17 cellular contexts compared by ENCODE assay signal in the genomic region with DNA sequence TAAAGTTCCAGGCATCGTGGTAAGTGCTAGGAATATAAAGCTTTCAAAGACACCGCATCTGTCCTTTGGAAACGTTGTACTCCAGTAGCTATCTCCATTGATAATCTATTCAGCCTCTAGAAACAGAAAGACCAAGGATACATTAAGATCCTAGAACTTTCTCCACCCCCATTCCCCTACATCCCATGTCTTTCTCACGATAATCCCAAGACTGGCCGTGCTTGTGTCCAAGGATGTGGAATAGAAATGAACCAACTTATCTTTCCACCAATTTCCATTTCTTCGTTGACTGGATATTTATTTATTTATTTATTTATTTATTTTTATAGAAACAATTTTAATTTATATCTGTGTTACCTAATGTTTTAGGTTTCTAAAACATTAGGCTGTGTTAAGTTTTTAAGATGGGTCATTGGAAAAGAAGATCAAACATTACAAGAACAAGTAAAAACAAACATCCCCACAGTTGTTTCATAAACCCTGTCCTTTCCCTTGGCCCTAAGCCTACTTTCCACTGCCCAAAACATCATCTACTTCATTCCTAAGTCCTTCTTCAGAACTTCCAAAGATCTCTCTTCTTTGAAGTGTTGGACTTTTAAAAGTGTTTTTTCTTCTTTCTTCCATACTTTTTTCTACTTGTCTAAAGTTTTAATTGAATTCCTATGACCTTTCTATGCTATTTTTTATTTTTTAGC. TPM values are rescaled to one million over a fixed set of nuclear protein-coding genes. Genes with fewer than 3 reads are reported as not detected.
DNase-seq lines count a peak whose midpoint lies in the region; ATAC-seq and TF ChIP-seq lines count a peak whose summit lies in the region.
"Had no signal": no experiment of that assay in that cellular context is flagged by ENCODE, and none has a peak within 500 bp of the region (broad histone marks: within the 10 kb centered on the region; RNA-seq: fewer than 3 reads in every experiment).

No MANE protein-coding gene starts in this region.

- ATAC-seq in CD8-positive, alpha-beta T cell = no peak
- no peak for ATAC-seq in activated naive CD8-positive, alpha-beta T cell treated with anti-CD3 and anti-CD28 coated beads, Interleukin-2, amount 50 U/mL, for 24 hours
- ATAC-seq in foreskin keratinocyte (peak; percentile 16), GM19467 (IDR thresholded peaks at IDR 0.05; ENCODE audit: unreplicated experiment) (no peak)
- ATAC-seq: GM12878 had no signal

- H3K4me2 ChIP-seq in smooth muscle cell (no peak overlapping the region), MM.1S (ENCODE audit: low read depth, low read length) (no peak overlapping the region)
- H3K4me2 ChIP-seq: BLaER1 had no signal

- H3K9me3 Mint-ChIP-seq in CD8-positive, alpha-beta T cell = no peaks in the 10 kb centered on the region
- H3K9me3 Mint-ChIP-seq in activated naive CD8-positive, alpha-beta T cell treated with anti-CD3 and anti-CD28 coated beads, Interleukin-2, amount 50 U/mL, for 24 hours = no peaks in the 10 kb centered on the region
- H3K9me3 Mint-ChIP-seq: activated B cell treated with CpG ODN at 0.5 μM for 24 hours, mesothelial cell of epicardium had no signal

- no peaks in the 10 kb centered on the region for H3K27me3 Mint-ChIP-seq in CD8-positive, alpha-beta T cell (ENCODE audit: low read depth)
- no peaks in the 10 kb centered on the region for H3K27me3 Mint-ChIP-seq in activated naive CD8-positive, alpha-beta T cell treated with anti-CD3 and anti-CD28 coated beads, Interleukin-2, amount 50 U/mL, for 24 hours
- H3K27me3 Mint-ChIP-seq: activated B cell treated with CpG ODN at 0.5 μM for 24 hours had no signal

- 77% methylated on average over 6 of the region's 6 CpGs for WGBS in smooth muscle cell (ENCODE audit: low lambda C conversion rate)

- H3K79me2 ChIP-seq in ACC112 (ENCODE audit: control insufficient read depth, insufficient read depth, low read length, unreplicated experiment) = peaks cover 48% of the 10 kb centered on the region
- H3K79me2 ChIP-seq in smooth muscle cell (ENCODE audit: low read depth) = peaks cover 4% of the 10 kb centered on the region
- peaks cover 78% of the 10 kb centered on the region for H3K79me2 ChIP-seq in MM.1S (ENCODE audit: low read length)

- H3K9me2 ChIP-seq in MM.1S (replicated peaks; ENCODE audit: insufficient read depth, low read length) = no peaks in the 10 kb centered on the region

- H4K20me1 ChIP-seq in smooth muscle cell (ENCODE audit: low read depth) = no peaks in the 10 kb centered on the region
- H4K20me1 ChIP-seq in MM.1S (ENCODE audit: insufficient read depth, low read length) = no peaks in the 10 kb centered on the region

- H3K27me3 ChIP-seq in ACC112 (ENCODE audit: insufficient read depth, low read length) (no peaks in the 10 kb centered on the region), foreskin keratinocyte (no peaks in the 10 kb centered on the region), smooth muscle cell (ENCODE audit: low read depth) (no peaks in the 10 kb centered on the region), MM.1S (replicated peaks; ENCODE audit: insufficient read depth, low read length) (no peaks in the 10 kb centered on the region)
- H3K27me3 ChIP-seq in CD8-positive, alpha-beta T cell (ENCODE audit: insufficient read depth, low read length) = no peaks in the 10 kb centered on the region
- H3K27me3 ChIP-seq: BLaER1 had no signal

- TF ChIP-seq CTCF in CD8-positive, alpha-beta T cell (IDR thresholded peaks at IDR 0.05) = no peak
- TF ChIP-seq CTCF in foreskin keratinocyte (conservative IDR thresholded peaks at IDR 0.05) (no peak), smooth muscle cell (IDR thresholded peaks at IDR 0.05; ENCODE audit: borderline replicate concordance, insufficient read depth, poor library complexity, severe bottlenecking) (no peak), MM.1S (IDR thresholded peaks at IDR 0.05; ENCODE audit: low read length) (no peak)

- H3K4me1 ChIP-seq in ACC112 (ENCODE audit: control insufficient read depth, insufficient read depth, low read length, unreplicated experiment) (peaks cover 35% of the 10 kb centered on the region), foreskin keratinocyte (peaks cover 18% of the 10 kb centered on the region), smooth muscle cell (ENCODE audit: low read depth) (peaks cover 3% of the 10 kb centered on the region), MM.1S (ENCODE audit: low read length) (peaks cover 21% of the 10 kb centered on the region)
- H3K4me1 ChIP-seq in CD8-positive, alpha-beta T cell (ENCODE audit: insufficient read depth, low read length) = peaks cover 81% of the 10 kb centered on the region

- H3K4me3 Mint-ChIP-seq in CD8-positive, alpha-beta T cell = no peak overlapping the region
- H3K4me3 Mint-ChIP-seq in activated naive CD8-positive, alpha-beta T cell treated with anti-CD3 and anti-CD28 coated beads, Interleukin-2, amount 50 U/mL, for 24 hours = no peak overlapping the region
- H3K4me3 Mint-ChIP-seq: activated B cell treated with CpG ODN at 0.5 μM for 24 hours, mesothelial cell of epicardium had no signal

- H2AFZ ChIP-seq in ACC112 (ENCODE audit: low read length, unreplicated experiment) (no peak overlapping the region), smooth muscle cell (ENCODE audit: low read depth) (no peak overlapping the region), MM.1S (ENCODE audit: low read length) (no peak overlapping the region)

- H3K36me3 Mint-ChIP-seq in CD8-positive, alpha-beta T cell = peaks cover 27% of the 10 kb centered on the region
- H3K36me3 Mint-ChIP-seq in activated naive CD8-positive, alpha-beta T cell treated with anti-CD3 and anti-CD28 coated beads, Interleukin-2, amount 50 U/mL, for 24 hours (ENCODE audit: low read depth) = peaks cover 52% of the 10 kb centered on the region
- H3K36me3 Mint-ChIP-seq: mesothelial cell of epicardium had no signal

- no peak for DNase-seq in CD8-positive, alpha-beta T cell
- no peak for DNase-seq in activated naive CD8-positive, alpha-beta T cell treated with anti-CD3 and anti-CD28 coated beads, Interleukin-2, amount 50 U/mL, for 24 hours
- DNase-seq in foreskin keratinocyte (no peak), smooth muscle cell (lab: John Stamatoyannopoulos, UW; ENCODE audit: unreplicated experiment) (no peak), AML-193 (lab: John Stamatoyannopoulos, UW) (no peak), MM.1S (no peak)
- DNase-seq: activated B cell treated with CpG ODN at 0.5 μM for 24 hours; effector CD8-positive, alpha-beta T cell; glutamatergic neuron; Kasumi-1; NCI-H1694; substantia nigra had no signal

- H3K36me3 ChIP-seq in ACC112 (ENCODE audit: insufficient read depth, low read length) = no peaks in the 10 kb centered on the region
- H3K36me3 ChIP-seq in CD8-positive, alpha-beta T cell (ENCODE audit: insufficient read depth, low read length) = no peaks in the 10 kb centered on the region
- H3K36me3 ChIP-seq in smooth muscle cell (ENCODE audit: low read depth) = no peaks in the 10 kb centered on the region
- H3K36me3 ChIP-seq in MM.1S (replicated peaks; ENCODE audit: insufficient read depth, low read length) = no peaks in the 10 kb centered on the region

- POLR2A ChIA-PET in CD8-positive, alpha-beta T cell (lab: Charles Lee) = interaction anchor here (0.5 to 1.2 kb wide), 3 partner anchors 11 to 808 kb away, joined by 3 to 4 read pairs (median 3); no protein-coding TSS in a partner anchor

- H3K27ac Mint-ChIP-seq in CD8-positive, alpha-beta T cell = peak overlapping the region; percentile 53
- peak overlapping the region; percentile 78 for H3K27ac Mint-ChIP-seq in activated naive CD8-positive, alpha-beta T cell treated with anti-CD3 and anti-CD28 coated beads, Interleukin-2, amount 50 U/mL, for 24 hours
- H3K27ac Mint-ChIP-seq: activated B cell treated with CpG ODN at 0.5 μM for 24 hours, mesothelial cell of epicardium had no signal

- CTCF ChIA-PET in CD8-positive, alpha-beta T cell (lab: Charles Lee) = interaction anchor here (0.7 kb wide), 1 partner anchor 23 kb away, joined by 4 read pairs; no protein-coding TSS in a partner anchor

- intact Hi-C loops in CD8-positive, alpha-beta T cell (cut with DNase I, micrococcal nuclease) = loop anchor here in 1 of 2 experiments (2.0 kb wide), 1 partner anchor 14 kb away; no protein-coding TSS in a partner anchor

- no peaks in the 10 kb centered on the region for H3K9me3 ChIP-seq in CD8-positive, alpha-beta T cell (ENCODE audit: low read length)
- H3K9me3 ChIP-seq in smooth muscle cell (replicated peaks; ENCODE audit: low read depth) (no peaks in the 10 kb centered on the region), MM.1S (replicated peaks; ENCODE audit: insufficient read depth, low read length) (no peaks in the 10 kb centered on the region)

- no peaks in the 10 kb centered on the region for H3F3A ChIP-seq in smooth muscle cell (ENCODE audit: low read depth)
- H3F3A ChIP-seq in MM.1S (ENCODE audit: insufficient read depth, low read length) = peaks cover 22% of the 10 kb centered on the region; the same call in 1 of the 2 replicates

- H3K4me3 ChIP-seq in ACC112 (ENCODE audit: low read depth, low read length) (no peak overlapping the region), smooth muscle cell (no peak overlapping the region), MM.1S (ENCODE audit: low read length) (no peak overlapping the region)
- no peak overlapping the region for H3K4me3 ChIP-seq in CD8-positive, alpha-beta T cell (ENCODE audit: low read depth, low read length)
- H3K4me3 ChIP-seq: BLaER1, GM12878 had no signal

- H3K9ac ChIP-seq in smooth muscle cell (ENCODE audit: low read depth) = no peak overlapping the region
- no peak overlapping the region for H3K9ac ChIP-seq in MM.1S (ENCODE audit: low read length)
- H3K9ac ChIP-seq: BLaER1 had no signal

- H3K4me1 Mint-ChIP-seq in CD8-positive, alpha-beta T cell (ENCODE audit: low read depth) = peaks cover 89% of the 10 kb centered on the region
- H3K4me1 Mint-ChIP-seq in activated naive CD8-positive, alpha-beta T cell treated with anti-CD3 and anti-CD28 coated beads, Interleukin-2, amount 50 U/mL, for 24 hours = peaks cover 97% of the 10 kb centered on the region
- H3K4me1 Mint-ChIP-seq: mesothelial cell of epicardium had no signal

- H3K27ac ChIP-seq in ACC112 (ENCODE audit: low read depth, low read length) (peak overlapping the region; percentile 55), foreskin keratinocyte (peak overlapping the region; percentile 7), smooth muscle cell (ENCODE audit: low read depth) (no peak overlapping the region), MM.1S (ENCODE audit: low read length) (no peak overlapping the region)
- no peak overlapping the region for H3K27ac ChIP-seq in CD8-positive, alpha-beta T cell (ENCODE audit: low read depth, low read length)
- H3K27ac ChIP-seq: BLaER1 had no signal

RNA-seq across cellular contexts. Expression of a gene that starts 39.7 kb away (rescaled TPM):
- total RNA-seq in CD8-positive, alpha-beta T cell = 10 to 100 TPM; 24.0 to 26.7 TPM
- total RNA-seq in foreskin keratinocyte (23.2 and 27.9 TPM in 2 replicates), smooth muscle cell (4.9 and 7.2 TPM in 2 replicates)
- polyA plus RNA-seq in foreskin keratinocyte (7.1 and 7.6 TPM in 2 replicates), smooth muscle cell (2.2 and 2.6 TPM in 2 replicates)

Comparison
In these comparisons a context has a peak if more than half of its experiments do, and no peak if none do; other contexts are left out.
1. H3K27ac ChIP-seq: peak in ACC112 (single experiment) and foreskin keratinocyte (single experiment); none in CD8-positive, alpha-beta T cell (single experiment), smooth muscle cell (single experiment) and MM.1S (single experiment).